ENCODE assay signal across 18 cellular contexts in genomic region chr2:207849443-207849842, GRCh38.
"Had no signal": no experiment of that assay in that cellular context is flagged by ENCODE, and none has a peak within 500 bp of the region (broad histone marks: within the 10 kb centered on the region; RNA-seq: fewer than 3 reads in every experiment).

No MANE protein-coding gene starts in this region.

- H3K9me3 ChIP-seq: pancreas, thoracic aorta, upper lobe of left lung had no signal

- H3K36me3 ChIP-seq: cardiac muscle cell, pancreas, thoracic aorta, upper lobe of left lung had no signal

- H3K4me2 ChIP-seq: smooth muscle cell had no signal

- H3K27me3 ChIP-seq: cardiac muscle cell, pancreas, upper lobe of left lung had no signal

- DNase-seq: activated CD4-positive, alpha-beta T cell treated with anti-CD3 and anti-CD28 coated beads, Interleukin-2, amount 10 ng/mL, durations not matched to agents 7 days and 5 days; activated CD8-positive, alpha-beta memory T cell treated with anti-CD3 and anti-CD28 coated beads, Interleukin-2, amount 10 ng/mL, durations not matched to agents 7 days and 5 days; activated CD8-positive, alpha-beta T cell treated with anti-CD3 and anti-CD28 coated beads for 36 hours; activated effector memory CD4-positive, alpha-beta T cell treated with anti-CD3 and anti-CD28 coated beads, Interleukin-2, amount 50 U/mL, for 16 hours; activated naive CD4-positive, alpha-beta T cell treated with anti-CD3 and anti-CD28 coated beads, Interleukin-2, amount 10 ng/mL, durations not matched to agents 7 days and 5 days; activated T-cell treated with anti-CD3 and anti-CD28 coated beads for 4 hours; amygdala; foreskin melanocyte; glutamatergic neuron; hippocampal formation; pancreas; stimulated activated CD4-positive, alpha-beta T cell treated with anti-CD3 and anti-CD28 coated beads, Interleukin-15, amount 100 ng/mL, for 24 hours; upper lobe of left lung had no signal

- ATAC-seq: activated CD8-positive, alpha-beta memory T cell treated with anti-CD3 and anti-CD28 coated beads, Interleukin-2, amount 10 ng/mL, durations not matched to agents 7 days and 5 days; activated CD8-positive, alpha-beta T cell treated with anti-CD3 and anti-CD28 coated beads for 36 hours; pancreas; sciatic nerve; stimulated activated memory B cell treated with anti-CD40 and anti-IgM and Interleukin-4, amounts not matched to agents 10 μg/mL and 1 μg/mL and 100 μg/mL, for 72 hours had no signal

- H3K27ac ChIP-seq: cardiac muscle cell, thoracic aorta had no signal

- FAIRE-seq: pancreas had no signal

- H3K4me3 ChIP-seq: cardiac muscle cell, pancreas, smooth muscle cell, thoracic aorta, upper lobe of left lung had no signal
